4 cellular contexts compared by ENCODE assay signal in genomic region chr1:145768004-145768403, GRCh38. TPM values are rescaled to one million over a fixed set of nuclear protein-coding genes. Genes with fewer than 3 reads are reported as not detected.
"Had no signal": no experiment of that assay in that cellular context is flagged by ENCODE, and none has a peak within 500 bp of the region (broad histone marks: within the 10 kb centered on the region; RNA-seq: fewer than 3 reads in every experiment).

No MANE protein-coding gene starts in this region.

RNA-seq across cellular contexts. Expression of gene CD160, which starts 48.7 kb away (rescaled TPM):
- total RNA-seq: HT-29, K562, M059J had no signal
- polyA plus RNA-seq: SK-N-SH had no signal
